Comparison of ENCODE assay signal across 20 cellular contexts in the genomic region with DNA sequence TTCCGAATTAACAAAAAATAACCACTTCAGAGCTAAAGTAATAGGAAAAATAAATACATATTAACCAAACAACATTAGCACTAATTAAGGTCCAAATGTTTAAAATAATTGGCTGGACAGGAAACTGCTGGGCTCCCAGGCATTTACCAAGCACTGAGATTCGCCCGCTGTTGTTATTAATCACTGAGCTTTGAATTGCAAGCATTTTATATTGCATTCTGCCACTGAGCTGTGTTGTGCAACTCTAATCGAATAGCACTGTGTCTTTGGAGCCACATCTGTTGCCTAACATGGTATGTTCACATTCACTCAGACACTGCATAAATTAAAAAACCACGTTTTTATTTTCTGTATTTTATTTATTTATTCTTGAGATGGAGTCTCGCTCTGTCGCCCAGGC.
A peak's percentile ranks its signal among the peaks of the same experiment; 100 is the strongest.
DNase-seq lines count a peak whose midpoint lies in the region; ATAC-seq and TF ChIP-seq lines count a peak whose summit lies in the region.
"Had no signal": no experiment of that assay in that cellular context is flagged by ENCODE, and none has a peak within 500 bp of the region (broad histone marks: within the 10 kb centered on the region; RNA-seq: fewer than 3 reads in every experiment).

No MANE protein-coding gene starts in this region.

- no peaks in the 10 kb centered on the region for H3K27me3 ChIP-seq in mammary epithelial cell (ENCODE audit: insufficient read depth, low read length)
- H3K27me3 ChIP-seq: esophagus muscularis mucosa, uterus had no signal

- peaks cover 28% of the 10 kb centered on the region for H3K4me1 Mint-ChIP-seq in HFFc6 (ENCODE audit: low read depth)
- peaks cover 4% of the 10 kb centered on the region for H3K4me1 Mint-ChIP-seq in activated CD4-positive, alpha-beta memory T cell treated with anti-CD3 and anti-CD28 coated beads for 36 hours (ENCODE audit: low read depth)
- H3K4me1 Mint-ChIP-seq: CD8-positive, alpha-beta memory T cell; naive B cell had no signal

- 28% methylated on average over 7 of the region's 7 CpGs for WGBS in mammary epithelial cell (ENCODE audit: low coverage, missing lambda C conversion rate)

- intact Hi-C loops in mammary epithelial cell (cut with micrococcal nuclease) = loop anchor here (2.0 to 5.0 kb wide), 3 partner anchors 40 to 98 kb away; no protein-coding TSS in a partner anchor
- intact Hi-C loops in activated CD4-positive, alpha-beta memory T cell treated with anti-CD3 and anti-CD28 coated beads for 36 hours (cut with micrococcal nuclease) = no loop called here

- no peaks in the 10 kb centered on the region for H3K36me3 Mint-ChIP-seq in HFFc6 (ENCODE audit: low read depth)
- H3K36me3 Mint-ChIP-seq in activated CD4-positive, alpha-beta memory T cell treated with anti-CD3 and anti-CD28 coated beads for 36 hours = no peaks in the 10 kb centered on the region
- H3K36me3 Mint-ChIP-seq: brain; CD8-positive, alpha-beta memory T cell; naive B cell had no signal

- peak overlapping the region; percentile 75; the same call in 1 of the 2 replicates for H3K27ac Mint-ChIP-seq in HFFc6
- no peak overlapping the region for H3K27ac Mint-ChIP-seq in activated CD4-positive, alpha-beta memory T cell treated with anti-CD3 and anti-CD28 coated beads for 36 hours
- H3K27ac Mint-ChIP-seq: activated CD4-positive, alpha-beta T cell treated with anti-CD3 and anti-CD28 coated beads for 36 hours; brain; CD8-positive, alpha-beta memory T cell; naive B cell had no signal

- no TSS peak for BruUV-seq in mammary epithelial cell (replicated peaks; lab: Mats Ljungman, UMichigan)

- H4K20me1 ChIP-seq in mammary epithelial cell (ENCODE audit: insufficient read depth, low read length) = no peaks in the 10 kb centered on the region

- H2AFZ ChIP-seq in mammary epithelial cell (ENCODE audit: low read depth, low read length) = no peak overlapping the region

- H3K4me3 ChIP-seq in mammary epithelial cell (replicated peaks in 1 of 3; ENCODE audit: insufficient read depth in 1 of 3, low read depth in 2 of 3, low read length in 3 of 3) = peak overlapping the region in 1 of 3 experiments; percentile 20
- H3K4me3 ChIP-seq: esophagus muscularis mucosa, uterus had no signal

- H3K9me3 ChIP-seq in mammary epithelial cell (replicated peaks; ENCODE audit: insufficient read depth, low read length) = no peaks in the 10 kb centered on the region
- H3K9me3 ChIP-seq: esophagus muscularis mucosa, uterus had no signal

- no peaks in the 10 kb centered on the region for H3K36me3 ChIP-seq in mammary epithelial cell (ENCODE audit: insufficient read depth, low read length)
- H3K36me3 ChIP-seq: esophagus muscularis mucosa, uterus had no signal

- H3K27me3 Mint-ChIP-seq in HFFc6 (ENCODE audit: insufficient read depth) = peaks cover 15% of the 10 kb centered on the region
- peaks cover 16% of the 10 kb centered on the region for H3K27me3 Mint-ChIP-seq in activated CD4-positive, alpha-beta memory T cell treated with anti-CD3 and anti-CD28 coated beads for 36 hours

- no peaks in the 10 kb centered on the region for H3K79me2 ChIP-seq in mammary epithelial cell (ENCODE audit: insufficient read depth, low read length)

- peaks cover 44% of the 10 kb centered on the region for H3K4me1 ChIP-seq in mammary epithelial cell (ENCODE audit: insufficient read depth, low read length)
- H3K4me1 ChIP-seq: uterus had no signal

- CTCF ChIA-PET in mammary epithelial cell (lab: Charles Lee; ENCODE audit: low non-redundant PET) = interaction anchor here (0.7 kb wide), 1 partner anchor 157 kb away, joined by 13 read pairs; no protein-coding TSS in a partner anchor
- CTCF ChIA-PET in activated CD4-positive, alpha-beta memory T cell treated with anti-CD3 and anti-CD28 coated beads for 36 hours (lab: Charles Lee) = no interaction called here

- ATAC-seq in GM21447 (IDR thresholded peaks at IDR 0.05; ENCODE audit: unreplicated experiment) = no peak
- no peak for ATAC-seq in GM19023 (IDR thresholded peaks at IDR 0.05; ENCODE audit: unreplicated experiment)

- POLR2A ChIA-PET in activated CD4-positive, alpha-beta memory T cell treated with anti-CD3 and anti-CD28 coated beads for 36 hours (lab: Charles Lee) = no interaction called here

- H3K9ac ChIP-seq in mammary epithelial cell (ENCODE audit: insufficient read depth, low read length) = peak overlapping the region; percentile 77

- in situ Hi-C loops in mammary epithelial cell (cut with MboI; ENCODE audit: low sequenced_read_pairs in 2 of 2) = loop anchor here in 1 of 2 donors (10.0 kb wide), 1 partner anchor 88 kb away; the partner anchor contains the start of genes SEPTIN10 and SOWAHC

- no peak overlapping the region for H3K4me3 Mint-ChIP-seq in HFFc6
- H3K4me3 Mint-ChIP-seq in activated CD4-positive, alpha-beta memory T cell treated with anti-CD3 and anti-CD28 coated beads for 36 hours = no peak overlapping the region
- H3K4me3 Mint-ChIP-seq: activated CD4-positive, alpha-beta T cell treated with anti-CD3 and anti-CD28 coated beads for 36 hours; brain; CD8-positive, alpha-beta memory T cell; naive B cell had no signal

- peak; percentile 28 for DNase-seq in A172 (ENCODE audit: low spot score)
- peak; percentile 66 for DNase-seq in HFFc6
- DNase-seq in mammary epithelial cell = peak; percentile 64
- peak; percentile 86 for DNase-seq in iris pigment epithelial cell (ENCODE audit: low read depth)
- DNase-seq in glomerular visceral epithelial cell (ENCODE audit: extremely low spot score) = no peak
- DNase-seq in activated CD4-positive, alpha-beta memory T cell treated with anti-CD3 and anti-CD28 coated beads for 36 hours = no peak
- DNase-seq: activated CD4-positive, alpha-beta T cell treated with anti-CD3 and anti-CD28 coated beads for 36 hours; activated naive CD4-positive, alpha-beta T cell treated with Interleukin-2 at 50 U/mL for 16 hours; CD8-positive, alpha-beta memory T cell; HCEC 1CT; naive B cell; NCI-H187 treated with DMSO at 0.1 percent for 48 hours; posterior cingulate gyrus; SHP77 treated with DMSO at 0.1 percent for 48 hours; T-helper 9 cell; uterus had no signal

- peak overlapping the region; percentile 97 for H3K27ac ChIP-seq in mammary epithelial cell (ENCODE audit: insufficient read depth, low read depth, low read length)
- H3K27ac ChIP-seq: esophagus muscularis mucosa, uterus had no signal

- H3K4me2 ChIP-seq in mammary epithelial cell (ENCODE audit: insufficient read depth, low read depth, low read length) = peak overlapping the region; percentile 67

- TF ChIP-seq CTCF in HFFc6 (IDR thresholded peaks at IDR 0.05) = no peak
- no peak for TF ChIP-seq CTCF in mammary epithelial cell (conservative IDR thresholded peaks at IDR 0.05 in 1 of 2, IDR thresholded peaks at IDR 0.05 in 1 of 2; ENCODE audit: extremely low read depth in 1 of 2, insufficient read depth in 1 of 2, low read depth in 1 of 2, low read length in 2 of 2)

- dilution Hi-C loops in mammary epithelial cell (cut with HindIII; ENCODE audit: low sequenced_read_pairs) = no loop called here

- no peaks in the 10 kb centered on the region for H3K9me3 Mint-ChIP-seq in HFFc6
- no peaks in the 10 kb centered on the region for H3K9me3 Mint-ChIP-seq in activated CD4-positive, alpha-beta memory T cell treated with anti-CD3 and anti-CD28 coated beads for 36 hours
- H3K9me3 Mint-ChIP-seq: CD8-positive, alpha-beta memory T cell had no signal

Comparison
In these comparisons a context has a peak if more than half of its experiments do, and no peak if none do; other contexts are left out.
1. DNase-seq: peak in A172 (single experiment), HFFc6 (single experiment), mammary epithelial cell (single experiment) and iris pigment epithelial cell (single experiment); none in glomerular visceral epithelial cell (single experiment) and activated CD4-positive, alpha-beta memory T cell treated with anti-CD3 and anti-CD28 coated beads for 36 hours (single experiment).